In genomic region chr20:35568645-35569044, GRCh38 we compare ENCODE assay signal across 1 cellular context.
TF ChIP-seq lines count a peak whose summit lies in the region.

No MANE protein-coding gene starts in this region.

TF ChIP-seq in GM12878, 131 proteins besides CTCF, POLR2A, EP300 and RAD21 (continued from another document):
- TF ChIP-seq SMC3 (IDR thresholded peaks at IDR 0.05; ENCODE audit: borderline replicate concordance, low read length) = peak; percentile 31; the same call in 1 of the 2 replicates
